ENCODE assay signal across 15 cellular contexts in the genomic region with DNA sequence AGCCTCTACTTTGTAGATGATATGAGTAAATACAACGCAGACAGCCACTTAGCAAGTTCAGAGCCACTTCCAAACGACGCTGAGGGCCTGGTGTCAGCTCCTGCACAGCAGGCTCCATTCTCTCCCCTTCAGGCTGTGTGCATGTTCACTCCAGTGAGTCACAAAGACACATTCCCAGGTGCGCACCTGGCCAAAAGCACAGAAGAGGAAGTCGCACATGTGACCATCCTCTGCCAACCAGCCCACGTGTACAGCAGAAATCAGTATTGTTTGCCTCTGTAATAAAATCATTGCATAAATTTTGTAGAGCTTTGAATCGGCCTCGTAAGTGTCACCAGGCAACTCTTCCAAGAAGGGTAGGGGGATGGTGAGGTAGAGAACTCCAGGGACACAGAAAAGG. TPM values are rescaled to one million over a fixed set of nuclear protein-coding genes. Genes with fewer than 3 reads are reported as not detected.
DNase-seq lines count a peak whose midpoint lies in the region; ATAC-seq, FAIRE-seq and TF ChIP-seq lines count a peak whose summit lies in the region.
"Had no signal": no experiment of that assay in that cellular context is flagged by ENCODE, and none has a peak within 500 bp of the region (broad histone marks: within the 10 kb centered on the region; RNA-seq: fewer than 3 reads in every experiment).

No MANE protein-coding gene starts in this region.

- no peak overlapping the region for H3K27ac Mint-ChIP-seq in activated T-helper 2 cell treated with anti-CD3 and anti-CD28 coated beads, Interferon-gamma antibody, Interleukin-2, Interleukin-4, amounts not matched to agents 10 μg/mL and 5 μg/mL and 100 μg/mL, durations not matched to agents 14 hours and 24 hours and 36 hours
- H3K27ac Mint-ChIP-seq: immature natural killer cell, nephron progenitor cell had no signal

- no peaks in the 10 kb centered on the region for H3K4me1 Mint-ChIP-seq in activated T-helper 2 cell treated with anti-CD3 and anti-CD28 coated beads, Interferon-gamma antibody, Interleukin-2, Interleukin-4, amounts not matched to agents 10 μg/mL and 5 μg/mL and 100 μg/mL, durations not matched to agents 14 hours and 24 hours and 36 hours (ENCODE audit: low read depth)
- H3K4me1 Mint-ChIP-seq: immature natural killer cell, nephron progenitor cell had no signal

- WGBS in pancreas, 2 donors = 71 to 78% methylated on average over 8 of the region's 8 CpGs

- ATAC-seq in pancreas (peak; percentile 7 to 75 (median 66)), HG03108 (IDR thresholded peaks at IDR 0.05; ENCODE audit: unreplicated experiment) (no peak)

- peaks cover 2% of the 10 kb centered on the region for H3K27me3 Mint-ChIP-seq in activated T-helper 2 cell treated with anti-CD3 and anti-CD28 coated beads, Interferon-gamma antibody, Interleukin-2, Interleukin-4, amounts not matched to agents 10 μg/mL and 5 μg/mL and 100 μg/mL, durations not matched to agents 14 hours and 24 hours and 36 hours (ENCODE audit: low read depth)

- no peak overlapping the region for H3K4me3 Mint-ChIP-seq in activated T-helper 2 cell treated with anti-CD3 and anti-CD28 coated beads, Interferon-gamma antibody, Interleukin-2, Interleukin-4, amounts not matched to agents 10 μg/mL and 5 μg/mL and 100 μg/mL, durations not matched to agents 14 hours and 24 hours and 36 hours (ENCODE audit: low read depth)
- H3K4me3 Mint-ChIP-seq: immature natural killer cell, nephron progenitor cell had no signal

- H3K9me3 ChIP-seq in pancreas = no peaks in the 10 kb centered on the region

- H3K27ac ChIP-seq in pancreas = peak overlapping the region in 2 of 4 donors; percentile 24 to 59

- no peak for FAIRE-seq in pancreas (lab: Jason Lieb, UNC)

- H3K4me3 ChIP-seq in pancreas = no peak overlapping the region

- no peaks in the 10 kb centered on the region for H3K36me3 Mint-ChIP-seq in activated T-helper 2 cell treated with anti-CD3 and anti-CD28 coated beads, Interferon-gamma antibody, Interleukin-2, Interleukin-4, amounts not matched to agents 10 μg/mL and 5 μg/mL and 100 μg/mL, durations not matched to agents 14 hours and 24 hours and 36 hours (ENCODE audit: low read depth)

- H3K36me3 ChIP-seq in pancreas = no peaks in the 10 kb centered on the region

- DNase-seq in NCI-H1092 treated with DMSO at 0.1 percent for 48 hours (lab: John Stamatoyannopoulos, UW) (peak; percentile 79), NCI-H2107 treated with DMSO at 0.1 percent for 48 hours (lab: John Stamatoyannopoulos, UW; ENCODE audit: unreplicated experiment) (peak; percentile 84), SHP77 (lab: John Stamatoyannopoulos, UW) (peak; percentile 46 to 63), pancreas (peak in 4 of 6 donors; percentile 30 to 78 (median 52)), H4 (ENCODE audit: low spot score) (no peak)
- DNase-seq in activated T-helper 2 cell treated with anti-CD3 and anti-CD28 coated beads, Interferon-gamma antibody, Interleukin-2, Interleukin-4, amounts not matched to agents 10 μg/mL and 5 μg/mL and 100 μg/mL, durations not matched to agents 14 hours and 24 hours and 36 hours (ENCODE audit: low spot score) = no peak
- DNase-seq: activated CD4-positive, alpha-beta T cell treated with anti-CD3 and anti-CD28 coated beads, Interleukin-2, amount 50 U/mL, for 4 hours; AML-193; immature natural killer cell; KBM-7; mesenchymal stem cell; NCI-H1694 treated with DMSO at 0.1 percent for 48 hours; nephron progenitor cell; retina had no signal

- H3K4me1 ChIP-seq in pancreas = peaks cover 22 to 32% (median 27%) of the 10 kb centered on the region in 3 donors

- H3K27me3 ChIP-seq in pancreas = no peaks in the 10 kb centered on the region

- no peaks in the 10 kb centered on the region for H3K9me3 Mint-ChIP-seq in activated T-helper 2 cell treated with anti-CD3 and anti-CD28 coated beads, Interferon-gamma antibody, Interleukin-2, Interleukin-4, amounts not matched to agents 10 μg/mL and 5 μg/mL and 100 μg/mL, durations not matched to agents 14 hours and 24 hours and 36 hours
- H3K9me3 Mint-ChIP-seq: immature natural killer cell, nephron progenitor cell had no signal

- intact Hi-C loops in pancreas (cut with DNase I) = no loop called here
- intact Hi-C loops in activated T-helper 2 cell treated with anti-CD3 and anti-CD28 coated beads, Interferon-gamma antibody, Interleukin-2, Interleukin-4, amounts not matched to agents 10 μg/mL and 5 μg/mL and 100 μg/mL, durations not matched to agents 14 hours and 24 hours and 36 hours (cut with micrococcal nuclease) = no loop called here

- no peak for TF ChIP-seq CTCF in pancreas (IDR thresholded peaks at IDR 0.05)

RNA-seq across cellular contexts. Expression of a gene that starts 19.5 kb away (rescaled TPM):
- total RNA-seq in pancreas = under 1 TPM; 0.03 to 0.35 (median 0.14) TPM
- polyA plus RNA-seq in pancreas = under 1 TPM; 0.23 to 0.47 TPM
- 0.34 and 0.60 TPM in 2 replicates for total RNA-seq in activated T-helper 2 cell treated with anti-CD3 and anti-CD28 coated beads, Interferon-gamma antibody, Interleukin-2, Interleukin-4, amounts not matched to agents 10 μg/mL and 5 μg/mL and 100 μg/mL, durations not matched to agents 14 hours and 24 hours and 36 hours
- 0.17 TPM in 1 of 2 replicates, not detected in the other for total RNA-seq in H4 (2014; rRNA removed; shearing (Covaris generic))
- polyA plus RNA-seq: immature natural killer cell had no signal

RNA-seq across cellular contexts. Expression of a gene that starts 40.3 kb away (rescaled TPM):
- total RNA-seq in pancreas = 1 to 10 TPM; 4.6 to 7.4 (median 5.5) TPM
- polyA plus RNA-seq in pancreas = 1 to 10 TPM; 7.0 to 8.8 TPM
- 37.8 and 44.1 TPM in 2 replicates for total RNA-seq in activated T-helper 2 cell treated with anti-CD3 and anti-CD28 coated beads, Interferon-gamma antibody, Interleukin-2, Interleukin-4, amounts not matched to agents 10 μg/mL and 5 μg/mL and 100 μg/mL, durations not matched to agents 14 hours and 24 hours and 36 hours
- 56.5 and 65.3 TPM in 2 replicates for total RNA-seq in H4 (2014; rRNA removed; shearing (Covaris generic))

RNA-seq across cellular contexts. Expression of a gene that starts 52.7 kb away (rescaled TPM):
- 10 to 100 TPM; 17.8 to 29.6 (median 24.0) TPM for total RNA-seq in pancreas
- polyA plus RNA-seq in pancreas = 100 to 1,000 TPM in 1 of 2 donors, 10 to 100 TPM in 1; 51.9 to 101 TPM
- 39.5 and 43.9 TPM in 2 replicates for total RNA-seq in activated T-helper 2 cell treated with anti-CD3 and anti-CD28 coated beads, Interferon-gamma antibody, Interleukin-2, Interleukin-4, amounts not matched to agents 10 μg/mL and 5 μg/mL and 100 μg/mL, durations not matched to agents 14 hours and 24 hours and 36 hours
- 42.8 and 46.7 TPM in 2 replicates for total RNA-seq in H4 (2014; rRNA removed; shearing (Covaris generic))

Comparison
In these comparisons a context has a peak if more than half of its experiments do, and no peak if none do; other contexts are left out.
1. DNase-seq: peak in NCI-H1092 treated with DMSO at 0.1 percent for 48 hours (single experiment), NCI-H2107 treated with DMSO at 0.1 percent for 48 hours (single experiment), SHP77 (2 of 2) and pancreas (4 of 6); none in activated T-helper 2 cell treated with anti-CD3 and anti-CD28 coated beads, Interferon-gamma antibody, Interleukin-2, Interleukin-4, amounts not matched to agents 10 μg/mL and 5 μg/mL and 100 μg/mL, durations not matched to agents 14 hours and 24 hours and 36 hours (single experiment) and H4 (single experiment).